11 cellular contexts compared by ENCODE assay signal in genomic region chr4:3849140-3849539, GRCh38.
"Had no signal": no experiment of that assay in that cellular context is flagged by ENCODE, and none has a peak within 500 bp of the region (broad histone marks: within the 10 kb centered on the region; RNA-seq: fewer than 3 reads in every experiment).

No MANE protein-coding gene starts in this region.

- H3K36me3 ChIP-seq: HAP-1 had no signal

- H3K4me2 ChIP-seq: GM23338 had no signal

- DNase-seq: GM23248, GOT3, H7, H9, HCEC 1CT, HFFc6 had no signal

- H3K4me3 Mint-ChIP-seq: GM23338, H9, HFFc6 had no signal

- H3K27ac ChIP-seq: GM23248 had no signal

- ATAC-seq: GM23338, HCT116 had no signal

- FAIRE-seq: H1, H54 had no signal

- H2AFZ ChIP-seq: GM23248, GM23338 had no signal

- H3K4me3 ChIP-seq: GM23248, GM23338, HAP-1 had no signal

- H3K4me1 ChIP-seq: HAP-1 had no signal

- H3K27ac Mint-ChIP-seq: GM23338, HFFc6 had no signal

- H3K9me3 ChIP-seq: HAP-1 had no signal

- H3K9ac ChIP-seq: GM23248 had no signal
